In genomic region chr17:65100316-65101140, GRCh38 we compare ENCODE assay signal across 8 cellular contexts. TPM values are rescaled to one million over a fixed set of nuclear protein-coding genes. Genes with fewer than 3 reads are reported as not detected.
A peak's percentile ranks its signal among the peaks of the same experiment; 100 is the strongest.
DNase-seq lines count a peak whose midpoint lies in the region; FAIRE-seq and TF ChIP-seq lines count a peak whose summit lies in the region.

No MANE protein-coding gene starts in this region.

- peak; percentile 88 for DNase-seq in ELF-1 (ENCODE audit: low read depth, low spot score)
- DNase-seq in H4 (ENCODE audit: low spot score): peak; percentile 83
- no peak for DNase-seq in LNCaP clone FGC (ENCODE audit: low read depth)
- DNase-seq in SHP77 treated with DMSO at 0.1 percent for 48 hours (lab: John Stamatoyannopoulos, UW): peak; percentile 49
- peak; percentile 73 for DNase-seq in activated gamma-delta T cell (lab: John Stamatoyannopoulos, UW)
- peak; percentile 83 to 84 for DNase-seq in frontal cortex (ENCODE audit: low spot score in 2 of 2)
- DNase-seq in superior temporal gyrus (ENCODE audit: extremely low spot score): peak; percentile 89

- H3K4me3 ChIP-seq in LNCaP clone FGC (ENCODE audit: low read depth, low read length) (peak overlapping the region; percentile 55), neutrophil (ENCODE audit: low read depth in 1 of 2, low read length in 1 of 2) (peak overlapping the region; percentile 48 to 65)

- peaks cover 4% of the 10 kb centered on the region for H3K27me3 ChIP-seq in neutrophil

- H3K4me1 ChIP-seq in neutrophil (ENCODE audit: control insufficient read depth in 1 of 2, insufficient read depth in 1 of 2, low read depth in 1 of 2, low read length in 1 of 2): peaks cover 8 to 12% of the 10 kb centered on the region in 2 experiments

- FAIRE-seq in frontal cortex (lab: Jason Lieb, UNC): no peak

- H3K9me3 ChIP-seq in neutrophil: no peaks in the 10 kb centered on the region

- no peaks in the 10 kb centered on the region for H3K36me3 ChIP-seq in neutrophil

- H3K27ac ChIP-seq in neutrophil: peak overlapping the region; percentile 60

- TF ChIP-seq CTCF in LNCaP clone FGC (IDR thresholded peaks at IDR 0.05; ENCODE audit: control insufficient read depth, extremely low read depth, insufficient read depth) (peak; percentile 89), neutrophil (IDR thresholded peaks at IDR 0.05) (peak; percentile 99)

RNA-seq across cellular contexts. Expression of gene RGS9, which starts 36.6 kb away (rescaled TPM):
- total RNA-seq in H4 (2014; rRNA removed; shearing (Covaris generic)): 3.2 and 3.8 TPM in 2 replicates
- 15.1 TPM for total RNA-seq in frontal cortex

RNA-seq across cellular contexts. Expression of gene GNA13, which starts 44.0 kb away (rescaled TPM):
- 48.0 and 62.1 TPM in 2 replicates for total RNA-seq in H4 (2014; rRNA removed; shearing (Covaris generic))
- 76.6 TPM for total RNA-seq in frontal cortex
